16 cellular contexts compared by ENCODE assay signal in the genomic region with DNA sequence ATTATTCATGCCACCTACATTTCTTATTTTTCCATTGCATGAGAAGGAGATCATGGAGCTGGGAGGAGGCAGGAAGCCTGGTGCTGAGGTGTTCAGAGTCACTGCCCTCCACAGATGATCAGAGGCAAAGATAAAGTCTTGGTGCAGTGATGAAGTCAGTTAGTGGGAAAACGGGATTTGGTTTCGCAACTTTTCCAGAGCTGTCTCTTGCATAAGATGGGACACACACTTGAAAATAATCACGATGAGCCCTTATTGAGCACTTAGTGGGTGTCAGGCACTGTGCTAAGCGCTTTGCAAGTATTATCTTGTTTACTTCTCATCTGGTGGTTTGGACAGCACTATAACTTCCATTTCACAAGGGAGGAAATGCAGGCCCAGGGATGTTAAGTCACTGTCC.
DNase-seq lines count a peak whose midpoint lies in the region; TF ChIP-seq lines count a peak whose summit lies in the region.
"Had no signal": no experiment of that assay in that cellular context is flagged by ENCODE, and none has a peak within 500 bp of the region (broad histone marks: within the 10 kb centered on the region; RNA-seq: fewer than 3 reads in every experiment).

No MANE protein-coding gene starts in this region.

- peaks cover 2% of the 10 kb centered on the region for H3K4me1 ChIP-seq in fibroblast of lung (ENCODE audit: control insufficient read depth, extremely low read depth, insufficient read depth, low read length)
- H3K4me1 ChIP-seq in parathyroid adenoma: peaks cover 31% of the 10 kb centered on the region
- peaks cover 0 to 16% of the 10 kb centered on the region in 2 donors for H3K4me1 ChIP-seq in thyroid gland
- H3K4me1 ChIP-seq: HAP-1 had no signal

- TF ChIP-seq POLR2A in thyroid gland (IDR thresholded peaks at IDR 0.05): no peak

- H3K36me3 ChIP-seq in fibroblast of lung (ENCODE audit: control insufficient read depth, insufficient read depth, low read length) (no peaks in the 10 kb centered on the region), parathyroid adenoma (ENCODE audit: control insufficient read depth, insufficient read depth, low read length) (no peaks in the 10 kb centered on the region), thyroid gland (no peaks in the 10 kb centered on the region)
- H3K36me3 ChIP-seq: BLaER1 treated with 17β-estradiol and CSF1 and Interleukin-3, amounts not matched to agents 10 nM and 100 nM; HAP-1 had no signal

- H4K20me1 ChIP-seq in fibroblast of lung (ENCODE audit: control insufficient read depth, extremely low read depth, insufficient read depth, low read length): no peaks in the 10 kb centered on the region
- H4K20me1 ChIP-seq: BLaER1 treated with 17β-estradiol and CSF1 and Interleukin-3, amounts not matched to agents 10 nM and 100 nM had no signal

- no peak overlapping the region for H3K4me2 ChIP-seq in fibroblast of lung (ENCODE audit: extremely low read depth, insufficient read depth, low read length)
- no peak overlapping the region for H3K4me2 ChIP-seq in parathyroid adenoma (ENCODE audit: low read length)
- H3K4me2 ChIP-seq: BLaER1 treated with 17β-estradiol and CSF1 and Interleukin-3, amounts not matched to agents 10 nM and 100 nM; SK-N-SH had no signal

- H3K9ac ChIP-seq in fibroblast of lung (ENCODE audit: insufficient read depth, low read length): no peak overlapping the region
- H3K9ac ChIP-seq in parathyroid adenoma: no peak overlapping the region
- H3K9ac ChIP-seq: BLaER1 treated with 17β-estradiol and CSF1 and Interleukin-3, amounts not matched to agents 10 nM and 100 nM; SK-N-SH had no signal

- WGBS in thyroid gland, 2 donors: 78 to 82% methylated on average over 4 of the region's 4 CpGs

- H3K27me3 ChIP-seq in fibroblast of lung (ENCODE audit: control insufficient read depth, insufficient read depth, low read length): no peaks in the 10 kb centered on the region
- H3K27me3 ChIP-seq in parathyroid adenoma (ENCODE audit: control insufficient read depth, insufficient read depth, low read length): no peaks in the 10 kb centered on the region
- no peaks in the 10 kb centered on the region for H3K27me3 ChIP-seq in thyroid gland
- H3K27me3 ChIP-seq: BLaER1 treated with 17β-estradiol and CSF1 and Interleukin-3, amounts not matched to agents 10 nM and 100 nM had no signal

- H2AFZ ChIP-seq in fibroblast of lung (ENCODE audit: low read length): no peak overlapping the region
- peak overlapping the region; percentile 27 for H2AFZ ChIP-seq in parathyroid adenoma

- no peak overlapping the region for H3K4me3 ChIP-seq in fibroblast of lung (replicated peaks in 1 of 4; ENCODE audit: control extremely low read depth in 1 of 4, insufficient read depth in 1 of 4, low read depth in 3 of 4, low read length in 4 of 4)
- no peak overlapping the region for H3K4me3 ChIP-seq in parathyroid adenoma (ENCODE audit: low read depth, low read length)
- H3K4me3 ChIP-seq in thyroid gland (replicated peaks in 1 of 3): no peak overlapping the region
- H3K4me3 ChIP-seq: BLaER1 treated with 17β-estradiol and CSF1 and Interleukin-3, amounts not matched to agents 10 nM and 100 nM; HAP-1 had no signal

- no peak overlapping the region for H3K27ac ChIP-seq in fibroblast of lung (ENCODE audit: insufficient read depth, low read length)
- H3K27ac ChIP-seq in parathyroid adenoma: peak overlapping the region; percentile 69
- no peak overlapping the region for H3K27ac ChIP-seq in thyroid gland
- H3K27ac ChIP-seq: BLaER1 treated with 17β-estradiol and CSF1 and Interleukin-3, amounts not matched to agents 10 nM and 100 nM had no signal

- DNase-seq in ELR (ENCODE audit: low read depth) (peak; percentile 76), RPMI7951 (ENCODE audit: low read depth) (peak; percentile 78), fibroblast of lung (ENCODE audit: low read depth in 2 of 2) (peak; percentile 12 to 61), CD1c-positive myeloid dendritic cell (ENCODE audit: extremely low spot score) (no peak), thyroid gland (no peak), HuH-7.5 (ENCODE audit: low spot score) (no peak), GM20000 (ENCODE audit: low spot score) (no peak)
- DNase-seq: activated CD4-positive, alpha-beta T cell treated with anti-CD3 and anti-CD28 coated beads, Interleukin-2, amount 50 U/mL, for 48 hours; DND-41; Kasumi-1; NCI-H146; NCI-H446 treated with DMSO at 0.1 percent for 48 hours; SK-N-SH had no signal

- no peaks in the 10 kb centered on the region for H3K79me2 ChIP-seq in fibroblast of lung (ENCODE audit: control insufficient read depth, insufficient read depth, low read length)
- no peaks in the 10 kb centered on the region for H3K79me2 ChIP-seq in parathyroid adenoma

- intact Hi-C loops in thyroid gland (cut with DNase I): no loop called here

- no peak for TF ChIP-seq CTCF in fibroblast of lung (conservative IDR thresholded peaks at IDR 0.05 in 1 of 2, IDR thresholded peaks at IDR 0.05 in 1 of 2; ENCODE audit: low read depth in 1 of 2, low read length in 2 of 2)
- no peak for TF ChIP-seq CTCF in parathyroid adenoma (IDR thresholded peaks at IDR 0.05)
- TF ChIP-seq CTCF in thyroid gland (IDR thresholded peaks at IDR 0.05): no peak
- TF ChIP-seq CTCF in GM20000 (IDR thresholded peaks at IDR 0.05; ENCODE audit: extremely low read depth, missing control alignments): no peak

- no peaks in the 10 kb centered on the region for H3K9me3 ChIP-seq in fibroblast of lung (ENCODE audit: control insufficient read depth, insufficient read depth, low read depth, low read length)
- H3K9me3 ChIP-seq in parathyroid adenoma (ENCODE audit: control insufficient read depth, low read length): no peaks in the 10 kb centered on the region
- no peaks in the 10 kb centered on the region for H3K9me3 ChIP-seq in thyroid gland
- H3K9me3 ChIP-seq: BLaER1 treated with 17β-estradiol and CSF1 and Interleukin-3, amounts not matched to agents 10 nM and 100 nM; HAP-1; SK-N-SH had no signal

Comparison
In these comparisons a context has a peak if more than half of its experiments do, and no peak if none do; other contexts are left out.
1. DNase-seq: peak in ELR (single experiment), RPMI7951 (single experiment) and fibroblast of lung (2 of 2); none in CD1c-positive myeloid dendritic cell (single experiment), thyroid gland (0 of 2), HuH-7.5 (single experiment) and GM20000 (single experiment).